12 cellular contexts compared by ENCODE assay signal in the genomic region with DNA sequence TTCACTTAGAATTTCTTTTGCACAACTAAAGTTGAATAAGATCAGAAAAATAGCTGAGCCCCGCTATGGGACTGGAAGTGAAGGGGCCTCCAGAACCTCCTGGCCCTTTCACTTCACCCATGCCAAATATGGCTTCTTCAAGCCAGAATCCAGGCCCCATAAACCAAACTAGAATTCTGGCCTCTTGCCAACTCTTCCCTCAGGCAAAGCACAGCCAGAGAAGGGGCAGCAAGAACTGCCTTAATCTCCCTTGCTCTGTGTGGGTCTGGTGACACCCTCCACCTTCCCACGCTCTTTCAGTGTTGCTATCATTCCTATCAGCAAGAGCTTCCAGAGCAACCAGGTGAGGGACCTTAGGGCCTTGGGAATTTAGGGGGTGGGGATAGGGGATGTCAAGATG. TPM values are rescaled to one million over a fixed set of nuclear protein-coding genes. Genes with fewer than 3 reads are reported as not detected.
DNase-seq lines count a peak whose midpoint lies in the region; ATAC-seq, FAIRE-seq and TF ChIP-seq lines count a peak whose summit lies in the region.
"Had no signal": no experiment of that assay in that cellular context is flagged by ENCODE, and none has a peak within 500 bp of the region (broad histone marks: within the 10 kb centered on the region; RNA-seq: fewer than 3 reads in every experiment).

No MANE protein-coding gene starts in this region.

- H3K4me3 ChIP-seq in esophagus (ENCODE audit: low read depth in 1 of 2, low read length in 2 of 2) (no peak overlapping the region), prostate gland (no peak overlapping the region), HepG2 (replicated peaks in 1 of 3; ENCODE audit: insufficient read depth in 1 of 3, low read depth in 2 of 3, low read length in 3 of 3) (no peak overlapping the region)

- peaks cover 14% of the 10 kb centered on the region for H3K79me2 ChIP-seq in HepG2 (ENCODE audit: insufficient read depth, low read length)

- 0 out of 2 replicates have a peak, but pooled peaks cover 5% of the 10 kb centered on the region for H4K20me1 ChIP-seq in HepG2 (ENCODE audit: insufficient read depth, low read length)

- peaks cover 8 to 32% of the 10 kb centered on the region in 2 donors for H3K36me3 ChIP-seq in esophagus (ENCODE audit: control insufficient read depth in 2 of 2, insufficient read depth in 2 of 2, low read length in 1 of 2)
- H3K36me3 ChIP-seq in prostate gland, result peaks cover 9% of the 10 kb centered on the region in 2 donors
- peaks cover 20 to 47% of the 10 kb centered on the region in 2 experiments for H3K36me3 ChIP-seq in HepG2 (replicated peaks in 1 of 2; ENCODE audit: control insufficient read depth in 1 of 2, insufficient read depth in 2 of 2, low read length in 2 of 2)

- peak; percentile 67 for DNase-seq in G401 (ENCODE audit: low spot score)
- DNase-seq in NCI-H69 (lab: John Stamatoyannopoulos, UW), result peak; percentile 62
- no peak for DNase-seq in prostate gland (ENCODE audit: low spot score)
- DNase-seq in NCI-H526 (lab: John Stamatoyannopoulos, UW), result no peak
- DNase-seq in HepG2 (ENCODE audit: low spot score), result no peak
- no peak for DNase-seq in effector memory CD8-positive, alpha-beta T cell
- no peak for DNase-seq in LoVo (ENCODE audit: low spot score)
- DNase-seq: activated CD8-positive, alpha-beta memory T cell treated with anti-CD3 and anti-CD28 coated beads, Interleukin-2, amount 10 ng/mL, durations not matched to agents 7 days and 5 days; NK-92 treated with Interleukin-12 subunit alpha and Interleukin-12 subunit beta, amount 100 ng/mL, for 24 hours; T-helper 2 cell had no signal

- no peaks in the 10 kb centered on the region for H3K9me3 Mint-ChIP-seq in effector memory CD8-positive, alpha-beta T cell
- H3K9me3 Mint-ChIP-seq: memory B cell had no signal

- peaks cover 15 to 23% of the 10 kb centered on the region in 2 donors for H3K4me1 Mint-ChIP-seq in effector memory CD8-positive, alpha-beta T cell (ENCODE audit: low read depth in 2 of 2)

- H2AFZ ChIP-seq in HepG2 (ENCODE audit: low read length), result no peak overlapping the region

- ATAC-seq in HepG2, result no peak
- no peak for ATAC-seq in effector memory CD8-positive, alpha-beta T cell (replicated peaks)
- ATAC-seq: activated CD8-positive, alpha-beta memory T cell treated with anti-CD3 and anti-CD28 coated beads, Interleukin-2, amount 10 ng/mL, durations not matched to agents 7 days and 5 days had no signal

- H3K4me1 ChIP-seq in esophagus (ENCODE audit: control insufficient read depth in 2 of 2, insufficient read depth in 2 of 2, low read length in 1 of 2) (peaks cover 2% of the 10 kb centered on the region in 2 donors), prostate gland (replicated peaks) (peaks cover 11% of the 10 kb centered on the region), HepG2 (ENCODE audit: insufficient read depth, low read length) (peaks cover 9% of the 10 kb centered on the region)

- peak overlapping the region in 1 of 2 donors; percentile 9 for H3K27ac Mint-ChIP-seq in effector memory CD8-positive, alpha-beta T cell
- H3K27ac Mint-ChIP-seq: activated CD8-positive, alpha-beta memory T cell treated with anti-CD3 and anti-CD28 coated beads, Interleukin-2, amount 10 ng/mL, durations not matched to agents 7 days and 5 days; memory B cell had no signal

- TF ChIP-seq EP300 in HepG2 (IDR thresholded peaks at IDR 0.05; ENCODE audit: low read depth in 2 of 2, low read length in 2 of 2) (no peak), HepG2 (CRISPR knock-in tag; IDR thresholded peaks at IDR 0.05; ENCODE audit: borderline replicate concordance) (no peak)

- no TSS peak for BruUV-seq in HepG2 (replicated peaks; lab: Mats Ljungman, UMichigan)

- WGBS in esophagus, 2 donors, result 80 to 86% methylated on average over 2 of the region's 2 CpGs
- WGBS in prostate gland, result 71% methylated on average over 2 of the region's 2 CpGs
- WGBS in HepG2 (ENCODE audit: low lambda C conversion rate), result 96% methylated on average over 2 of the region's 2 CpGs

- in situ Hi-C loops in G401 (cut with HindIII; ENCODE audit: low sequenced_read_pairs) (no loop called here), HepG2 (cut with HindIII; ENCODE audit: extremely low pct_ligation_motif_present, low pct_unique_long_range_greater_than_20kb) (no loop called here)

- TF ChIP-seq POLR2A in prostate gland (IDR thresholded peaks at IDR 0.05) (no peak), HepG2 (IDR thresholded peaks at IDR 0.05; ENCODE audit: insufficient read depth in 1 of 2, low read depth in 2 of 2, low read length in 2 of 2) (no peak)

- no peak for TF ChIP-seq RAD21 in HepG2 (CRISPR knock-in tag; IDR thresholded peaks at IDR 0.05)

- no peak overlapping the region for H3K4me2 ChIP-seq in HepG2 (ENCODE audit: low read depth, low read length)

- CTCF ChIA-PET in HepG2 (lab: Yijun Ruan, JAX; ENCODE audit: low intra/inter-chr PET ratio, low total read pairs), result no interaction called here

- peaks cover 77% of the 10 kb centered on the region for H3K36me3 Mint-ChIP-seq in effector memory CD8-positive, alpha-beta T cell (ENCODE audit: insufficient read depth)

- no peak overlapping the region for H3K4me3 Mint-ChIP-seq in effector memory CD8-positive, alpha-beta T cell
- H3K4me3 Mint-ChIP-seq: activated CD8-positive, alpha-beta memory T cell treated with anti-CD3 and anti-CD28 coated beads, Interleukin-2, amount 10 ng/mL, durations not matched to agents 7 days and 5 days; memory B cell had no signal

- no peaks in the 10 kb centered on the region for H3K27me3 ChIP-seq in esophagus (ENCODE audit: control insufficient read depth in 1 of 2, insufficient read depth in 2 of 2, low read length in 2 of 2)
- H3K27me3 ChIP-seq in prostate gland (replicated peaks; ENCODE audit: insufficient read depth), result no peaks in the 10 kb centered on the region
- H3K27me3 ChIP-seq in HepG2 (ENCODE audit: control insufficient read depth in 1 of 2, insufficient read depth in 2 of 2, low read length in 2 of 2), result no peaks in the 10 kb centered on the region

- H3K9me3 ChIP-seq in esophagus (ENCODE audit: control insufficient read depth in 2 of 2, insufficient read depth in 1 of 2, low read depth in 1 of 2, low read length in 1 of 2) (no peaks in the 10 kb centered on the region), prostate gland (no peaks in the 10 kb centered on the region), HepG2 (ENCODE audit: low read length) (no peaks in the 10 kb centered on the region)

- H3K9ac ChIP-seq in HepG2 (ENCODE audit: insufficient read depth, low read depth, low read length), result no peak overlapping the region

- intact Hi-C loops in prostate gland (cut with DNase I), result loop anchor here (5.0 kb wide), 1 partner anchor 55 kb away; no protein-coding TSS in a partner anchor
- intact Hi-C loops in HepG2 (cut with micrococcal nuclease; ENCODE audit: unreplicated experiment), result no loop called here

- FAIRE-seq in HepG2 (lab: Jason Lieb, UNC), result no peak

- TF ChIP-seq CTCF in prostate gland (IDR thresholded peaks at IDR 0.05) (no peak), HepG2 (CRISPR knock-in tag; IDR thresholded peaks at IDR 0.05) (no peak)

- H3K27me3 Mint-ChIP-seq in effector memory CD8-positive, alpha-beta T cell, result no peaks in the 10 kb centered on the region
- H3K27me3 Mint-ChIP-seq: activated CD8-positive, alpha-beta memory T cell treated with anti-CD3 and anti-CD28 coated beads, Interleukin-2, amount 10 ng/mL, durations not matched to agents 7 days and 5 days; memory B cell had no signal

- H3K27ac ChIP-seq in esophagus (ENCODE audit: low read depth in 2 of 2, low read length in 1 of 2) (peak overlapping the region; percentile 51 to 62), prostate gland (peak overlapping the region; percentile 45 to 61), HepG2 (ENCODE audit: extremely low read length, insufficient read depth, low read length) (no peak overlapping the region)

- POLR2A ChIA-PET in HepG2 (lab: Yijun Ruan, JAX), result no interaction called here

TF ChIP-seq in HepG2, 621 proteins besides CTCF, POLR2A, EP300 and RAD21:
- no peak for TF ChIP-seq TOPORS (CRISPR knock-in tag; IDR thresholded peaks at IDR 0.05)
- no peak for TF ChIP-seq NFE2L1 (CRISPR knock-in tag; IDR thresholded peaks at IDR 0.05; ENCODE audit: borderline replicate concordance)
- TF ChIP-seq PHB2 (IDR thresholded peaks at IDR 0.05; ENCODE audit: partially characterized antibody), result no peak

RNA-seq across cellular contexts. Expression of a gene that starts 3.1 kb away (rescaled TPM):
- total RNA-seq in G401 (2014; rRNA removed; shearing (Covaris generic)), result 65.8 and 80.4 TPM in 2 replicates
- polyA plus RNA-seq in esophagus (10 to 100 TPM; 12.7 to 13.2 TPM), HepG2 (2011; rRNA removed) (6.6 and 7.0 TPM in 2 replicates)
- total RNA-seq in prostate gland (10 to 100 TPM; 18.6 to 62.7 TPM), HepG2 (2016; rRNA removed; fragmentation: Illumina TruSeq; extraction: Trizol) (8.3 and 10.7 TPM in 2 replicates)
- 1.8 and 1.9 TPM in 2 replicates for total RNA-seq in HepG2 (2016; cell fraction: cytosol; rRNA removed; fragmentation: Illumina TruSeq; extraction: Trizol; ENCODE audit: low read depth)
- 8.5 and 12.1 TPM in 2 replicates for total RNA-seq in HepG2 (2016; cell fraction: insoluble cytoplasmic fraction; rRNA removed; fragmentation: Illumina TruSeq; extraction: Trizol)
- 7.8 and 8.3 TPM in 2 replicates for total RNA-seq in HepG2 (2016; cell fraction: membrane; rRNA removed; fragmentation: Illumina TruSeq; extraction: Trizol)
- total RNA-seq in HepG2 (2016; cell fraction: nucleus; rRNA removed; fragmentation: Illumina TruSeq; extraction: Trizol), result 8.6 and 9.7 TPM in 2 replicates
- polyA plus RNA-seq in HepG2 (2011; cell fraction: cytosol; rRNA removed), result 5.3 and 6.7 TPM in 2 replicates
- polyA plus RNA-seq in HepG2 (2011; cell fraction: nucleus; rRNA removed), result 6.4 and 7.7 TPM in 2 replicates
- polyA plus RNA-seq in HepG2 (2012), result 14.1 and 14.8 TPM in 2 replicates
- polyA plus RNA-seq in HepG2 (2016; cell fraction: cytosol; fragmentation: Illumina TruSeq; extraction: Trizol; ENCODE audit: low read depth), result 2.5 and 2.9 TPM in 2 replicates
- polyA plus RNA-seq in HepG2 (2016; cell fraction: insoluble cytoplasmic fraction; fragmentation: Illumina TruSeq; extraction: Trizol; ENCODE audit: low read depth), result 18.3 and 20.9 TPM in 2 replicates
- 7.0 and 8.6 TPM in 2 replicates for polyA plus RNA-seq in HepG2 (2016; cell fraction: membrane; fragmentation: Illumina TruSeq; extraction: Trizol; ENCODE audit: low read depth)
- 17.9 and 18.6 TPM in 2 replicates for polyA plus RNA-seq in HepG2 (2016; cell fraction: nucleus; fragmentation: Illumina TruSeq; extraction: Trizol; ENCODE audit: insufficient read depth, low read depth)
- 5.1 and 5.4 TPM in 2 replicates for polyA minus RNA-seq in HepG2 (2011; rRNA and poly(A)+ RNA removed; ENCODE audit: low replicate concordance)
- polyA minus RNA-seq in HepG2 (2011; cell fraction: cytosol; rRNA and poly(A)+ RNA removed), result 5.6 and 6.3 TPM in 2 replicates
- polyA minus RNA-seq in HepG2 (2011; cell fraction: nucleus; rRNA and poly(A)+ RNA removed), result 4.8 and 7.0 TPM in 2 replicates

Comparison
In these comparisons a context has a peak if more than half of its experiments do, and no peak if none do; other contexts are left out.
1. DNase-seq: peak in G401 (single experiment) and NCI-H69 (single experiment); none in prostate gland (single experiment), NCI-H526 (0 of 2), HepG2 (single experiment), effector memory CD8-positive, alpha-beta T cell (0 of 3) and LoVo (single experiment).